ENCODE assay signal across 26 cellular contexts in the genomic region with DNA sequence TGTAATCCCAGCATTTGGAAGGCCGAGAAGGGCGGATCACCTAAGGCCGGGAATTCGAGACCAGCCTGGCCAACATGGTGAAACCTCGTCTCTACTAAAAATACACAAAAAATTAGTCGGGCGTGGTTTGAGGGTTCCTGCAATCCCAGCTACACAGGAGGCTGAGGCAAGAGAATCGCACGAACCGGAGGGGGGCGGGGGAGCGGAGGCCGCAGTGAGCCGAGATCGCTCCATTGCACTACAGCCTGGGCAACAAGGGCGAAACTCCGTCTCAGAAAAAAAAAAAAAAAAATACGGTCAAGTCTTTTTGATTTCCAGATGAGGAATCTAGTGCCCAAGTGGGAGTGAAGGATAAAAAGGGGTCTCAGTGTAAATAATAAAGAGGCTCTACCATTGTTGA.
"Had no signal": no experiment of that assay in that cellular context is flagged by ENCODE, and none has a peak within 500 bp of the region (broad histone marks: within the 10 kb centered on the region; RNA-seq: fewer than 3 reads in every experiment).

No MANE protein-coding gene starts in this region.

- H3K27ac ChIP-seq: stomach, suprapubic skin, testis, thoracic aorta, thyroid gland, tibial nerve, transverse colon, upper lobe of left lung, upper lobe of right lung, uterus, vagina had no signal

- H3K4me1 ChIP-seq: suprapubic skin, testis, thyroid gland, tibial nerve, transverse colon, upper lobe of left lung, upper lobe of right lung, uterus, vagina had no signal

- H3K27me3 ChIP-seq: stomach, suprapubic skin, testis, thyroid gland, upper lobe of left lung, uterus, vagina had no signal

- FAIRE-seq: urothelium cell line had no signal

- H3K9me3 ChIP-seq: stomach, suprapubic skin, testis, thoracic aorta, thyroid gland, tibial nerve, transverse colon, upper lobe of left lung, upper lobe of right lung, uterus, vagina had no signal

- ATAC-seq: stimulated activated effector memory CD8-positive, alpha-beta T cell treated with anti-CD3 and anti-CD28 coated beads, Interleukin-12 subunit alpha, Interleukin-12 subunit beta, amount 100 ng/mL, for 72 hours; stimulated activated memory B cell treated with anti-CD40 and anti-IgM and Interleukin-4, amounts not matched to agents 10 μg/mL and 1 μg/mL and 100 μg/mL, for 72 hours; stimulated activated naive B cell treated with anti-CD40 and anti-IgM and Interleukin-4, amounts not matched to agents 10 μg/mL and 1 μg/mL and 100 μg/mL, for 72 hours; stimulated activated naive CD8-positive, alpha-beta T cell treated with anti-CD3 and anti-CD28 coated beads, Interleukin-15, amount 100 ng/mL, for 72 hours; stimulated activated naive CD8-positive, alpha-beta T cell treated with anti-CD3 and anti-CD28 coated beads, Interleukin-15, Interleukin-2, amounts not matched to agents 100 U/mL and 50 U/mL, for 24 hours; upper lobe of right lung had no signal

- H3K36me3 ChIP-seq: stomach, suprapubic skin, thoracic aorta, thyroid gland, tibial nerve, transverse colon, upper lobe of left lung, upper lobe of right lung, vagina had no signal

- H3K4me3 ChIP-seq: stomach, suprapubic skin, testis, thoracic aorta, thyroid gland, tibial nerve, transverse colon, upper lobe of left lung, upper lobe of right lung, uterus, vagina had no signal

- DNase-seq: stimulated activated CD4-positive, alpha-beta T cell treated with anti-CD3 and anti-CD28 coated beads, Interleukin-2, amount 100 ng/mL, for 24 hours; stimulated activated CD4-positive, alpha-beta T cell treated with anti-CD3 and anti-CD28 coated beads, Interleukin-2, amount 100 ng/mL, for 48 hours; stimulated activated CD4-positive, alpha-beta T cell treated with anti-CD3 and anti-CD28 coated beads, Interleukin-4, amount 100 ng/mL, for 1 hour; stimulated activated CD4-positive, alpha-beta T cell treated with anti-CD3 and anti-CD28 coated beads, Interleukin-4, amount 100 ng/mL, for 24 hours; stimulated activated CD4-positive, alpha-beta T cell treated with anti-CD3 and anti-CD28 coated beads, Interleukin-4, amount 100 ng/mL, for 4 hours; stimulated activated CD8-positive, alpha-beta memory T cell treated with anti-CD3 and anti-CD28 coated beads, Interleukin-4, amount 100 ng/mL, for 48 hours; stimulated activated naive B cell treated with anti-CD40 and anti-IgM and Interleukin-4, amounts not matched to agents 10 μg/mL and 1 μg/mL and 100 μg/mL, for 72 hours; stimulated activated naive CD4-positive, alpha-beta T cell; stimulated activated naive CD4-positive, alpha-beta T cell treated with Interleukin-2 at 50 U/mL for 16 hours; stimulated activated naive CD8-positive, alpha-beta T cell treated with anti-CD3 and anti-CD28 coated beads, Interleukin-15, amount 100 ng/mL, for 72 hours; stimulated activated naive CD8-positive, alpha-beta T cell treated with anti-CD3 and anti-CD28 coated beads, Interleukin-15, Interleukin-2, amounts not matched to agents 100 U/mL and 50 U/mL, for 24 hours; stomach; substantia nigra; testis; thyroid gland; transverse colon; upper lobe of right lung; uterus had no signal
